In the genomic region with DNA sequence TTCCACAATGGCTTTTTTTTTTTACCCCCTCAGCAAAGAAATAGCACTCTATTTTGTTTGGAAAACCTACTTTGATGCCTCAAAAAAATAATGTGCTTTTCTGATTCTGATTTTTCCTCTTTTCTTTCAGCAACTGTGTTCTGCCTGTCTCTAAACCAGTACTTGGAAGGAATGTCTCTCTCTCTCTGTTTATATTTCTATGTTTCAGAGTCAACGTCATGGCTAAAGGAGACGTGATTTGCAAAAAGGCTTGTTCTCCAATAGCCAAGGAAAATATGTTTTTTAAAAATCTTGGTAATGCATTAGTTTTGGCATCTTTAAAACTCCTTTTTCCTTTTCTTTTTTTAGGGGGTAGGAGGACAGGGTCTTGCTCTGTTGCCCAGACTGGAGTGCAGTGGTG, we compare ENCODE assay signal across 13 cellular contexts. TPM values are rescaled to one million over a fixed set of nuclear protein-coding genes. Genes with fewer than 3 reads are reported as not detected.
DNase-seq lines count a peak whose midpoint lies in the region; ATAC-seq and TF ChIP-seq lines count a peak whose summit lies in the region.
"Had no signal": no experiment of that assay in that cellular context is flagged by ENCODE, and none has a peak within 500 bp of the region (broad histone marks: within the 10 kb centered on the region; RNA-seq: fewer than 3 reads in every experiment).

No MANE protein-coding gene starts in this region.

- ATAC-seq in PC-3 (no peak), HG02885 (IDR thresholded peaks at IDR 0.05; ENCODE audit: poor library complexity, unreplicated experiment) (no peak)
- ATAC-seq: GM12878 had no signal

- CTCF ChIA-PET in PC-3 (lab: Charles Lee) = no interaction called here

- no peaks in the 10 kb centered on the region for H3F3A ChIP-seq in PC-3 (ENCODE audit: low read length, unreplicated experiment)

- H3K9me3 ChIP-seq in PC-3 (ENCODE audit: low read length) (peaks cover 8% of the 10 kb centered on the region), muscle layer of colon (ENCODE audit: low read length) (no peaks in the 10 kb centered on the region), tibial artery (peaks cover 0 to 5% (median 0%) of the 10 kb centered on the region in 3 donors)

- TF ChIP-seq CTCF in PC-3 (conservative IDR thresholded peaks at IDR 0.05; ENCODE audit: low read depth, low read length) = no peak
- TF ChIP-seq CTCF in coronary artery (IDR thresholded peaks at IDR 0.05) = no peak
- TF ChIP-seq CTCF in tibial artery (IDR thresholded peaks at IDR 0.05) = no peak

- peak overlapping the region; percentile 78 for H3K4me2 ChIP-seq in PC-3 (ENCODE audit: low read length)

- H3K27ac ChIP-seq in PC-3 (ENCODE audit: low read length) (peak overlapping the region; percentile 66), coronary artery (peak overlapping the region; percentile 64 to 66), muscle layer of colon (ENCODE audit: low read depth, low read length) (peak overlapping the region; percentile 12), tibial artery (peak overlapping the region; percentile 71 to 80)
- H3K27ac ChIP-seq: GM23248 had no signal

- POLR2A ChIA-PET in PC-3 (lab: Charles Lee; ENCODE audit: unreplicated experiment) = no interaction called here

- no peak for DNase-seq in PC-3
- no peak for DNase-seq in coronary artery (ENCODE audit: low spot score)
- no peak for DNase-seq in tibial artery
- no peak for DNase-seq in activated CD4-positive, alpha-beta T cell treated with anti-CD3 and anti-CD28 coated beads, Interleukin-2, amount 50 U/mL, for 1 hour
- DNase-seq in NCI-H774 (lab: John Stamatoyannopoulos, UW) = no peak
- DNase-seq: CD4-positive, CD25-positive, alpha-beta regulatory T cell; DMS79; NCI-H526 had no signal

- H3K36me3 ChIP-seq in PC-3 (ENCODE audit: low read depth, low read length) = no peaks in the 10 kb centered on the region
- no peaks in the 10 kb centered on the region for H3K36me3 ChIP-seq in muscle layer of colon (ENCODE audit: insufficient read depth, low read length)
- no peaks in the 10 kb centered on the region for H3K36me3 ChIP-seq in tibial artery

- H3K79me2 ChIP-seq in PC-3 (ENCODE audit: low read length) = no peaks in the 10 kb centered on the region

- no peaks in the 10 kb centered on the region for H4K20me1 ChIP-seq in PC-3 (ENCODE audit: low read length)

- intact Hi-C loops in PC-3 (cut with micrococcal nuclease) (loop anchor here (2.0 kb wide), 1 partner anchor 36 kb away; no protein-coding TSS in a partner anchor), tibial artery (cut with DNase I; ENCODE audit: low total_unique reads) (no loop called here)

- H3K27me3 ChIP-seq in PC-3 (ENCODE audit: low read length) (no peaks in the 10 kb centered on the region), muscle layer of colon (ENCODE audit: control insufficient read depth in 1 of 2, insufficient read depth in 2 of 2, low read length in 2 of 2) (no peaks in the 10 kb centered on the region), tibial artery (no peaks in the 10 kb centered on the region)

- BruUV-seq in PC-3 (replicated peaks; lab: Mats Ljungman, UMichigan) = no TSS peak

- no peaks in the 10 kb centered on the region for H3K9me2 ChIP-seq in PC-3 (replicated peaks; ENCODE audit: low read length)

- H3K4me3 ChIP-seq in PC-3 (ENCODE audit: low read length) = no peak overlapping the region
- H3K4me3 ChIP-seq in coronary artery = no peak overlapping the region
- no peak overlapping the region for H3K4me3 ChIP-seq in muscle layer of colon (ENCODE audit: low read depth in 1 of 2, low read length in 2 of 2)
- no peak overlapping the region for H3K4me3 ChIP-seq in tibial artery
- H3K4me3 ChIP-seq: GM12878, GM23248 had no signal

- no peak overlapping the region for H2AFZ ChIP-seq in PC-3 (ENCODE audit: low read length)
- H2AFZ ChIP-seq: GM23248 had no signal

- H3K9ac ChIP-seq in PC-3 (ENCODE audit: low read length) = no peak overlapping the region
- H3K9ac ChIP-seq in muscle layer of colon (ENCODE audit: low read length) = no peak overlapping the region
- H3K9ac ChIP-seq: GM23248 had no signal

- H3K4me1 ChIP-seq in PC-3 (ENCODE audit: insufficient read depth, low read length) (peaks cover 25% of the 10 kb centered on the region), muscle layer of colon (ENCODE audit: insufficient read depth, low read length) (peaks cover 4% of the 10 kb centered on the region), tibial artery (peaks cover 0 to 37% (median 16%) of the 10 kb centered on the region in 4 donors)

RNA-seq across cellular contexts. Expression of gene SDK1, which starts 56.0 kb away (rescaled TPM):
- 2.8 and 4.8 TPM in 2 replicates for total RNA-seq in PC-3 (2014; rRNA removed)
- total RNA-seq: G401, GM23248 had no signal

Comparison
In these comparisons a context has a peak if more than half of its experiments do, and no peak if none do; other contexts are left out.
1. H3K27ac ChIP-seq: peak in every context shown above with its lines; median percentile 76 in tibial artery; 66 in PC-3; 65 in coronary artery; 12 in muscle layer of colon.